Comparison of ENCODE assay signal across 8 cellular contexts in genomic region chr19:36379510-36379819, GRCh38. TPM values are rescaled to one million over a fixed set of nuclear protein-coding genes. Genes with fewer than 3 reads are reported as not detected.
DNase-seq lines count a peak whose midpoint lies in the region; ATAC-seq and TF ChIP-seq lines count a peak whose summit lies in the region.

No MANE protein-coding gene starts in this region.

- no peak for TF ChIP-seq POLR2A in gastroesophageal sphincter (IDR thresholded peaks at IDR 0.05)

- H3K9ac ChIP-seq in GM23248 = peak overlapping the region; percentile 86

- H3K4me3 ChIP-seq in GM23248 = peak overlapping the region; percentile 91
- H3K4me3 ChIP-seq in WERI-Rb-1 (ENCODE audit: low read depth, low read length) = peak overlapping the region; percentile 87
- H3K4me3 ChIP-seq in gastroesophageal sphincter = peak overlapping the region; percentile 79 to 80
- peak overlapping the region; percentile 86 for H3K4me3 ChIP-seq in skeletal muscle cell (ENCODE audit: low read depth, low read length)

- no peak overlapping the region for H3K27ac ChIP-seq in GM23248
- peak overlapping the region; percentile 88 for H3K27ac ChIP-seq in WERI-Rb-1
- H3K27ac ChIP-seq in gastroesophageal sphincter = peak overlapping the region in 3 of 4 donors; percentile 88 to 92 (median 90)

- ATAC-seq in gastroesophageal sphincter = no peak
- no peak for ATAC-seq in GM21423 (IDR thresholded peaks at IDR 0.05; ENCODE audit: unreplicated experiment)
- no peak for ATAC-seq in HG03097 (IDR thresholded peaks at IDR 0.05; ENCODE audit: low FRiP score, unreplicated experiment)
- ATAC-seq in GM19467 (IDR thresholded peaks at IDR 0.05; ENCODE audit: unreplicated experiment) = no peak

- H3K79me2 ChIP-seq in GM23248 (ENCODE audit: insufficient read depth) = peaks cover 17% of the 10 kb centered on the region

- H4K20me1 ChIP-seq in GM23248 (ENCODE audit: insufficient read depth) = no peaks in the 10 kb centered on the region

- peak overlapping the region; percentile 96 for H2AFZ ChIP-seq in GM23248

- no peaks in the 10 kb centered on the region for H3K9me2 ChIP-seq in GM23248 (ENCODE audit: insufficient read depth)

- TF ChIP-seq EP300 in gastroesophageal sphincter (IDR thresholded peaks at IDR 0.05) = no peak

- 64 to 68% methylated on average over 10 of the region's 10 CpGs for WGBS in GM23248 (ENCODE audit: low coverage in 1 of 2, low lambda C conversion rate in 2 of 2, missing lambda C conversion rate in 2 of 2), 2 experiments
- 87% methylated on average over 4 of the region's 10 CpGs; no CpG with 5 or more reads in 1 of the 2 donors for WGBS in gastroesophageal sphincter (ENCODE audit: low coverage in 1 of 2), 2 donors

- peaks cover 14% of the 10 kb centered on the region for H3F3A ChIP-seq in GM23248 (ENCODE audit: insufficient read depth)

- in situ Hi-C loops in GM23248 (cut with MboI) = no loop called here

- H3K36me3 ChIP-seq in GM23248 (ENCODE audit: low read depth) = no peaks in the 10 kb centered on the region
- H3K36me3 ChIP-seq in WERI-Rb-1 = no peaks in the 10 kb centered on the region
- H3K36me3 ChIP-seq in gastroesophageal sphincter = no peaks in the 10 kb centered on the region

- no peaks in the 10 kb centered on the region for H3K9me3 ChIP-seq in GM23248 (ENCODE audit: low read depth)
- peaks cover 5% of the 10 kb centered on the region for H3K9me3 ChIP-seq in WERI-Rb-1 (ENCODE audit: severe bottlenecking)
- H3K9me3 ChIP-seq in gastroesophageal sphincter = no peaks in the 10 kb centered on the region

- H3K27me3 ChIP-seq in GM23248 (replicated peaks; ENCODE audit: insufficient read depth) (no peaks in the 10 kb centered on the region), WERI-Rb-1 (ENCODE audit: insufficient read depth, low read depth, severe bottlenecking) (no peaks in the 10 kb centered on the region), gastroesophageal sphincter (no peaks in the 10 kb centered on the region)

- H3K4me2 ChIP-seq in GM23248 (ENCODE audit: unreplicated experiment) = peak overlapping the region; percentile 85

- no peak for DNase-seq in GM23248
- DNase-seq in WERI-Rb-1 = no peak
- DNase-seq in skeletal muscle cell (ENCODE audit: low read depth) = no peak
- no peak for DNase-seq in DMS79 treated with DMSO at 0.1 percent for 48 hours (lab: John Stamatoyannopoulos, UW)

- H3K4me1 ChIP-seq in GM23248 (ENCODE audit: insufficient read depth) (peaks cover 8% of the 10 kb centered on the region), gastroesophageal sphincter (peaks cover 4 to 23% (median 8%) of the 10 kb centered on the region in 3 donors)

- TF ChIP-seq CTCF in WERI-Rb-1 (IDR thresholded peaks at IDR 0.05; ENCODE audit: low read depth, low read length) (no peak), gastroesophageal sphincter (IDR thresholded peaks at IDR 0.05) (no peak)

RNA-seq across cellular contexts. Expression of gene ZFP14, which starts 0.5 kb away (rescaled TPM):
- 1.7 and 3.0 TPM in 2 replicates for total RNA-seq in GM23248 (2014; rRNA removed; shearing (Covaris generic))
- polyA plus RNA-seq in GM23248 (2016; fragmentation: Nextera tagmentation; extraction: Ambion mirVana) = 1.2 and 1.5 TPM in 2 replicates
- total RNA-seq in gastroesophageal sphincter = 10 to 100 TPM in 1 of 4 donors, 1 to 10 TPM in 3; 3.6 to 10.6 (median 4.1) TPM

RNA-seq across cellular contexts. Expression of gene ZFP82, which starts 39.0 kb away (rescaled TPM):
- 9.4 and 10.9 TPM in 2 replicates for total RNA-seq in GM23248 (2014; rRNA removed; shearing (Covaris generic))
- polyA plus RNA-seq in GM23248 (2016; fragmentation: Nextera tagmentation; extraction: Ambion mirVana) = 9.7 and 9.9 TPM in 2 replicates
- total RNA-seq in gastroesophageal sphincter = 1 to 10 TPM; 5.9 to 8.0 (median 7.2) TPM
